Comparison of ENCODE assay signal across 17 cellular contexts in the genomic region with DNA sequence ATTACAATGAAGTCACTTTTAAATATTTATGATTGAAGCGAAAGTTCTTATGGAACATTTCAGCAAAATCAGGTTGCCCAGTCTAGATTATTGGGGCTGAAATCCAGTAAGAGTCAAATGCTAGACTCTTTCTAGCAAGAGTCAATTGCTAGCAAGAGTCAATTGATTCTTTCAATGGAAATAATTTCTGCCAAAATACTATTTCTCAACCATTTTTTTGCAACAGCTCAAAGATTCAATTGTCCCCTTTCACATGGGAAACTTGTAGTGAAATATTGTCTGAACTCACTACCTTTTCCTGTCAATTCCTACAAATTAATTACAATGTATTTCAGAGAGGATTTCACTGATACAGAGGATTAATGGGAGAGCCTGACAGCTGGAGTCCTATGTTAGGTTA.
A peak's percentile ranks its signal among the peaks of the same experiment; 100 is the strongest.
DNase-seq lines count a peak whose midpoint lies in the region; ATAC-seq, FAIRE-seq and TF ChIP-seq lines count a peak whose summit lies in the region.
"Had no signal": no experiment of that assay in that cellular context is flagged by ENCODE, and none has a peak within 500 bp of the region (broad histone marks: within the 10 kb centered on the region; RNA-seq: fewer than 3 reads in every experiment).

No MANE protein-coding gene starts in this region.

- H3K9me3 Mint-ChIP-seq in endodermal cell: no peaks in the 10 kb centered on the region
- H3K9me3 Mint-ChIP-seq: CD14-positive monocyte, H9 had no signal

- FAIRE-seq in HepG2 (lab: Jason Lieb, UNC): no peak
- FAIRE-seq: GM12878, H1 had no signal

- DNase-seq in HepG2 (ENCODE audit: low spot score) (no peak), left lobe of liver (ENCODE audit: low spot score) (no peak), endodermal cell (no peak), NCI-H524 treated with DMSO at 0.1 percent for 48 hours (lab: John Stamatoyannopoulos, UW) (no peak), smooth muscle cell (lab: John Stamatoyannopoulos, UW; ENCODE audit: unreplicated experiment) (no peak)
- no peak for DNase-seq in activated T-cell treated with anti-CD3 and anti-CD28 coated beads, Interleukin-2, amount 50 U/mL, for 48 hours
- DNase-seq: CD4-positive, alpha-beta memory T cell; DND-41; EL; H9 had no signal

- H2AFZ ChIP-seq in HepG2 (ENCODE audit: low read length) (no peak overlapping the region), smooth muscle cell (ENCODE audit: low read depth) (no peak overlapping the region)

- WGBS in liver: 93% methylated on average over 1 of the region's 1 CpG
- 3% methylated on average over 1 of the region's 1 CpG for WGBS in HepG2 (ENCODE audit: low lambda C conversion rate)
- WGBS in endodermal cell (ENCODE audit: insufficient coverage in 1 of 2, insufficient read length in 1 of 2), 2 experiments: 97 to 100% methylated on average over 1 of the region's 1 CpG
- 98% methylated on average over 1 of the region's 1 CpG for WGBS in smooth muscle cell (ENCODE audit: low lambda C conversion rate)

- H3K36me3 Mint-ChIP-seq in endodermal cell (ENCODE audit: low read depth): no peaks in the 10 kb centered on the region
- H3K36me3 Mint-ChIP-seq: CD14-positive monocyte had no signal

- H3K9ac ChIP-seq in liver (ENCODE audit: low read depth in 1 of 2, low read length in 2 of 2) (no peak overlapping the region), HepG2 (ENCODE audit: insufficient read depth, low read depth, low read length) (no peak overlapping the region), endodermal cell (ENCODE audit: extremely low read depth, low read length, poor library complexity, severe bottlenecking) (no peak overlapping the region), smooth muscle cell (ENCODE audit: low read depth) (no peak overlapping the region)
- H3K9ac ChIP-seq: BLaER1 had no signal

- no peaks in the 10 kb centered on the region for H3F3A ChIP-seq in smooth muscle cell (ENCODE audit: low read depth)

- H3K9me3 ChIP-seq in liver (ENCODE audit: control insufficient read depth in 4 of 4, low read length in 3 of 4): no peaks in the 10 kb centered on the region
- no peaks in the 10 kb centered on the region for H3K9me3 ChIP-seq in HepG2 (ENCODE audit: low read length)
- H3K9me3 ChIP-seq in endodermal cell (ENCODE audit: control insufficient read depth, low read length): no peaks in the 10 kb centered on the region
- H3K9me3 ChIP-seq in smooth muscle cell (replicated peaks; ENCODE audit: low read depth): no peaks in the 10 kb centered on the region
- H3K9me3 ChIP-seq: BLaER1 had no signal

- H4K20me1 ChIP-seq in HepG2 (ENCODE audit: insufficient read depth, low read length) (no peaks in the 10 kb centered on the region), smooth muscle cell (ENCODE audit: low read depth) (peaks cover 9% of the 10 kb centered on the region)
- H4K20me1 ChIP-seq: BLaER1 had no signal

- no peak overlapping the region for H3K4me3 ChIP-seq in liver (ENCODE audit: low read depth in 1 of 3, low read length in 3 of 3)
- H3K4me3 ChIP-seq in HepG2 (replicated peaks in 1 of 3; ENCODE audit: insufficient read depth in 1 of 3, low read depth in 2 of 3, low read length in 3 of 3): no peak overlapping the region
- H3K4me3 ChIP-seq in endodermal cell (ENCODE audit: low read length): no peak overlapping the region
- H3K4me3 ChIP-seq in smooth muscle cell: no peak overlapping the region
- H3K4me3 ChIP-seq: BLaER1, GM12878 had no signal

- in situ Hi-C loops in HepG2 (cut with HindIII; ENCODE audit: extremely low pct_ligation_motif_present, low pct_unique_long_range_greater_than_20kb): no loop called here

- no peaks in the 10 kb centered on the region for H3K27me3 ChIP-seq in liver (ENCODE audit: control insufficient read depth in 4 of 4, insufficient read depth in 4 of 4, low read length in 3 of 4)
- H3K27me3 ChIP-seq in HepG2 (ENCODE audit: control insufficient read depth in 1 of 2, insufficient read depth in 2 of 2, low read length in 2 of 2): no peaks in the 10 kb centered on the region
- no peaks in the 10 kb centered on the region for H3K27me3 ChIP-seq in endodermal cell (ENCODE audit: control insufficient read depth, insufficient read depth, low read length, poor library complexity, severe bottlenecking)
- H3K27me3 ChIP-seq in smooth muscle cell (ENCODE audit: low read depth): no peaks in the 10 kb centered on the region
- H3K27me3 ChIP-seq: BLaER1 had no signal

- H3K4me3 Mint-ChIP-seq in endodermal cell: no peak overlapping the region
- H3K4me3 Mint-ChIP-seq: CD14-positive monocyte; CD4-positive, alpha-beta memory T cell; H9 had no signal

- no peak for TF ChIP-seq POLR2A in HepG2 (IDR thresholded peaks at IDR 0.05; ENCODE audit: insufficient read depth in 1 of 2, low read depth in 2 of 2, low read length in 2 of 2)

- no peak overlapping the region for H3K27ac ChIP-seq in liver (ENCODE audit: low read depth in 1 of 2, low read length in 2 of 2)
- no peak overlapping the region for H3K27ac ChIP-seq in HepG2 (ENCODE audit: extremely low read length, insufficient read depth, low read length)
- peak overlapping the region; percentile 15 for H3K27ac ChIP-seq in cingulate gyrus (ENCODE audit: low read depth, low read length)
- H3K27ac ChIP-seq in endodermal cell (ENCODE audit: low read depth, low read length): no peak overlapping the region
- H3K27ac ChIP-seq in smooth muscle cell (ENCODE audit: low read depth): no peak overlapping the region
- H3K27ac ChIP-seq: 22Rv1, BLaER1 had no signal

- BruUV-seq in HepG2 (replicated peaks; lab: Mats Ljungman, UMichigan): no TSS peak

- H3K79me2 ChIP-seq in HepG2 (ENCODE audit: insufficient read depth, low read length) (no peaks in the 10 kb centered on the region), smooth muscle cell (ENCODE audit: low read depth) (no peaks in the 10 kb centered on the region)

- no peak for TF ChIP-seq EP300 in HepG2 (IDR thresholded peaks at IDR 0.05; ENCODE audit: low read depth in 2 of 2, low read length in 2 of 2)
- TF ChIP-seq EP300 in HepG2 (CRISPR knock-in tag; IDR thresholded peaks at IDR 0.05; ENCODE audit: borderline replicate concordance): no peak

- POLR2A ChIA-PET in HepG2 (lab: Yijun Ruan, JAX): no interaction called here

- peaks cover 0 to 16% (median 7%) of the 10 kb centered on the region in 4 donors for H3K4me1 ChIP-seq in liver (ENCODE audit: control insufficient read depth in 4 of 4, insufficient read depth in 4 of 4, low read length in 3 of 4)
- H3K4me1 ChIP-seq in HepG2 (ENCODE audit: insufficient read depth, low read length): no peaks in the 10 kb centered on the region
- H3K4me1 ChIP-seq in endodermal cell (ENCODE audit: control insufficient read depth, insufficient read depth, low read length): peaks cover 4% of the 10 kb centered on the region
- H3K4me1 ChIP-seq in smooth muscle cell (ENCODE audit: low read depth): peaks cover 6% of the 10 kb centered on the region

- CTCF ChIA-PET in HepG2 (lab: Yijun Ruan, JAX; ENCODE audit: low intra/inter-chr PET ratio, low total read pairs): no interaction called here

- no peaks in the 10 kb centered on the region for H3K36me3 ChIP-seq in liver (ENCODE audit: control insufficient read depth in 4 of 4, insufficient read depth in 3 of 4, low read depth in 1 of 4, low read length in 3 of 4)
- no peaks in the 10 kb centered on the region for H3K36me3 ChIP-seq in HepG2 (replicated peaks in 1 of 2; ENCODE audit: control insufficient read depth in 1 of 2, insufficient read depth in 2 of 2, low read length in 2 of 2)
- H3K36me3 ChIP-seq in endodermal cell (ENCODE audit: control insufficient read depth, insufficient read depth, low read length): no peaks in the 10 kb centered on the region
- no peaks in the 10 kb centered on the region for H3K36me3 ChIP-seq in smooth muscle cell (ENCODE audit: low read depth)
- H3K36me3 ChIP-seq: BLaER1 had no signal

- intact Hi-C loops in HepG2 (cut with micrococcal nuclease; ENCODE audit: unreplicated experiment): no loop called here

- ATAC-seq in HepG2 (no peak), left lobe of liver (peak; percentile 53)
- ATAC-seq: GM12878 had no signal

- TF ChIP-seq CTCF in liver (IDR thresholded peaks at IDR 0.05; ENCODE audit: low read depth, low read length, missing input control): no peak
- TF ChIP-seq CTCF in HepG2 (CRISPR knock-in tag; IDR thresholded peaks at IDR 0.05): no peak
- TF ChIP-seq CTCF in endodermal cell (conservative IDR thresholded peaks at IDR 0.05): no peak
- no peak for TF ChIP-seq CTCF in smooth muscle cell (IDR thresholded peaks at IDR 0.05; ENCODE audit: borderline replicate concordance, insufficient read depth, poor library complexity, severe bottlenecking)

- peak; percentile 10 to 21 for TF ChIP-seq RAD21 in liver (IDR thresholded peaks at IDR 0.05)
- no peak for TF ChIP-seq RAD21 in HepG2 (CRISPR knock-in tag; IDR thresholded peaks at IDR 0.05)

- H3K27ac Mint-ChIP-seq in endodermal cell: no peak overlapping the region
- H3K27ac Mint-ChIP-seq: CD14-positive monocyte; CD4-positive, alpha-beta memory T cell had no signal

- H3K4me1 Mint-ChIP-seq in endodermal cell: peaks cover 7% of the 10 kb centered on the region

- H3K4me2 ChIP-seq in HepG2 (ENCODE audit: low read depth, low read length) (no peak overlapping the region), smooth muscle cell (no peak overlapping the region)

- H3K27me3 Mint-ChIP-seq in endodermal cell (ENCODE audit: insufficient read depth): no peaks in the 10 kb centered on the region

TF ChIP-seq in liver, 16 proteins besides CTCF, POLR2A, EP300 and RAD21 (continues in another document):
- TF ChIP-seq JUND (IDR thresholded peaks at IDR 0.05) (peak in 1 of 2 donors; percentile 36), FOXA2 (IDR thresholded peaks at IDR 0.05) (no peak), YY1 (IDR thresholded peaks at IDR 0.05) (no peak), FOXA1 (IDR thresholded peaks at IDR 0.05) (no peak), SP1 (IDR thresholded peaks at IDR 0.05) (no peak)
- TF ChIP-seq, protein P1, sequence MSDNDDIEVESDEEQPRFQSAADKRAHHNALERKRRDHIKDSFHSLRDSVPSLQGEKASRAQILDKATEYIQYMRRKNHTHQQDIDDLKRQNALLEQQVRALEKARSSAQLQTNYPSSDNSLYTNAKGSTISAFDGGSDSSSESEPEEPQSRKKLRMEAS (IDR thresholded peaks at IDR 0.05): no peak

TF ChIP-seq in HepG2, 621 proteins besides CTCF, POLR2A, EP300 and RAD21 (continues in another document):
- TF ChIP-seq SALL1 (CRISPR knock-in tag; IDR thresholded peaks at IDR 0.05) (no peak), ZNF451 (CRISPR knock-in tag; IDR thresholded peaks at IDR 0.05) (no peak), BHLHE40 (IDR thresholded peaks at IDR 0.05; ENCODE audit: low read length) (no peak)
- TF ChIP-seq, protein P2, sequence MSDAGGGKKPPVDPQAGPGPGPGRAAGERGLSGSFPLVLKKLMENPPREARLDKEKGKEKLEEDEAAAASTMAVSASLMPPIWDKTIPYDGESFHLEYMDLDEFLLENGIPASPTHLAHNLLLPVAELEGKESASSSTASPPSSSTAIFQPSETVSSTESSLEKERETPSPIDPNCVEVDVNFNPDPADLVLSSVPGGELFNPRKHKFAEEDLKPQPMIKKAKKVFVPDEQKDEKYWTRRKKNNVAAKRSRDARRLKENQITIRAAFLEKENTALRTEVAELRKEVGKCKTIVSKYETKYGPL (CRISPR knock-in tag; IDR thresholded peaks at IDR 0.05): no peak
